ENCODE assay signal across 19 cellular contexts in genomic region chr7:25735674-25736242, GRCh38.
DNase-seq lines count a peak whose midpoint lies in the region; ATAC-seq, FAIRE-seq and TF ChIP-seq lines count a peak whose summit lies in the region.
"Had no signal": no experiment of that assay in that cellular context is flagged by ENCODE, and none has a peak within 500 bp of the region (broad histone marks: within the 10 kb centered on the region; RNA-seq: fewer than 3 reads in every experiment).

No MANE protein-coding gene starts in this region.

- DNase-seq in A172 (ENCODE audit: low spot score) (peak; percentile 4), HTR-8/SVneo (ENCODE audit: insufficient read length, low spot score) (no peak), OCI-M1 (lab: John Stamatoyannopoulos, UW) (peak; percentile 22), SJCRH30 (no peak), sciatic nerve (ENCODE audit: low spot score) (no peak)
- DNase-seq: CD8-positive, alpha-beta memory T cell; DMS53; EL; HCEC 1CT; NCI-H1105; NCI-H1694; NCI-H2081 treated with DMSO at 0.1 percent for 48 hours; NCI-H2227 treated with DMSO at 0.1 percent for 48 hours; NCI-H524 had no signal

- H3K4me1 Mint-ChIP-seq in nephron = peaks cover 42% of the 10 kb centered on the region
- H3K4me1 Mint-ChIP-seq: CD8-positive, alpha-beta memory T cell had no signal

- H3K4me3 ChIP-seq in SJCRH30 = no peak overlapping the region
- H3K4me3 ChIP-seq: BLaER1 treated with 17β-estradiol and CSF1 and Interleukin-3, amounts not matched to agents 10 nM and 100 nM; GM12878 had no signal

- ATAC-seq in HG02763 (IDR thresholded peaks at IDR 0.05; ENCODE audit: unreplicated experiment) = no peak
- no peak for ATAC-seq in sciatic nerve
- ATAC-seq: GM12878 had no signal

- no peaks in the 10 kb centered on the region for H3K9me3 Mint-ChIP-seq in nephron
- H3K9me3 Mint-ChIP-seq: CD8-positive, alpha-beta memory T cell had no signal

- H3K4me1 ChIP-seq in SJCRH30 = peaks cover 13% of the 10 kb centered on the region

- H3K9me3 ChIP-seq in SJCRH30 (replicated peaks) = no peaks in the 10 kb centered on the region

- H3K27ac Mint-ChIP-seq in nephron = peak overlapping the region; percentile 63 to 73 (median 70)
- H3K27ac Mint-ChIP-seq: CD8-positive, alpha-beta memory T cell had no signal

- intact Hi-C loops in sciatic nerve (cut with DNase I) = no loop called here

- no peaks in the 10 kb centered on the region for H3K36me3 Mint-ChIP-seq in nephron (ENCODE audit: low read depth)
- H3K36me3 Mint-ChIP-seq: CD8-positive, alpha-beta memory T cell had no signal

- H3K36me3 ChIP-seq in SJCRH30 = no peaks in the 10 kb centered on the region
- H3K36me3 ChIP-seq: BLaER1 treated with 17β-estradiol and CSF1 and Interleukin-3, amounts not matched to agents 10 nM and 100 nM had no signal

- TF ChIP-seq CTCF in nephron (IDR thresholded peaks at IDR 0.05; ENCODE audit: unreplicated experiment in 3 of 3) = no peak

- no peaks in the 10 kb centered on the region for H3K27me3 ChIP-seq in SJCRH30
- H3K27me3 ChIP-seq: BLaER1 treated with 17β-estradiol and CSF1 and Interleukin-3, amounts not matched to agents 10 nM and 100 nM had no signal

- peak; percentile 49 for FAIRE-seq in HTR-8/SVneo (lab: Jason Lieb, UNC)
- FAIRE-seq: GM12878, GM19239 had no signal

- H3K27me3 Mint-ChIP-seq in nephron (ENCODE audit: low read depth) = no peaks in the 10 kb centered on the region

- no peak overlapping the region for H3K27ac ChIP-seq in SJCRH30
- H3K27ac ChIP-seq: BLaER1 treated with 17β-estradiol and CSF1 and Interleukin-3, amounts not matched to agents 10 nM and 100 nM had no signal

- H3K4me3 Mint-ChIP-seq in nephron = no peak overlapping the region
- H3K4me3 Mint-ChIP-seq: CD8-positive, alpha-beta memory T cell had no signal

Comparison
In these comparisons a context has a peak if more than half of its experiments do, and no peak if none do; other contexts are left out.
1. DNase-seq: peak in A172 (single experiment) and OCI-M1 (single experiment); none in HTR-8/SVneo (single experiment), SJCRH30 (0 of 2) and sciatic nerve (single experiment).